8 cellular contexts compared by ENCODE assay signal in the genomic region with DNA sequence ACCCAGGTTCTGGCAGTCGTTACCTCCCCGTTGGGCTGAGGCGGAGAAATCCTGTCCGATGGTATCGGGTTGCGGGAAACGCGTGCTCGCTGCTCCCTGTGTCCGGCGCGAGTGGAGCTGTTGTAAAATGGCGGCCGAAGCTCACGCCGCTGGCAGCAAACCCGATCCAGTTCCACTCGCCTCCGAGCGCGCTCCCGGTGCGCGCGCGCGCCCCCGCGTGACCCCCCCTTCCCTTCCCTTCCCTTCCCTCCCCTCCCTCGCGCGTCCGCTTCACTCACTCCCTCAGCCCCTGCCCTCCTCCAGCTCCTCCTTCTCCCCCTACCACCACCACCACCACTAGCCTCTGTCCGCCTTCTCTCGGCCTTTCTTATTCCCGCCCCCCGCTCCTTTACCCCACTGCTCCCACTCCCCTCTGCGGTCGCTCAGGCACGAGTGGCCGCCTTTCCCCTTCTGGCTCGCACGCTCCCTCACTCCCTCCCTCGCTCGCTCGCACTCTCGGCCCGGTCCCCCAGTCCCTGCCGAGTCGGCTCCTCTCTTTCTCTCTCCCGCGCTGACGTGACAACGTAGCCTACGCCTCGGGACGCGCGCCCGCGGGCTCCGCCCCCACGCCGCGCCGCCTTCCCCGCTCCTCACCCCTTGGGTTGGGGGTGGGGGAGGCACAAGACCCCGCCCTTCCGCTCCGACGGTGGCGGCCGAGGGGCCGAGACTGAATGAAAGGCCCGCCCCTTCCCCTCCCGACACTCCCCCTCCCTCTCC. TPM values are rescaled to one million over a fixed set of nuclear protein-coding genes. Genes with fewer than 3 reads are reported as not detected.
DNase-seq lines count a peak whose midpoint lies in the region; ATAC-seq and TF ChIP-seq lines count a peak whose summit lies in the region.

A gene (minus strand): TSS at position 113 of the 756 bp plus-strand sequence. CDS start 1,447 bp downstream, outside the sequence.

- ATAC-seq in DND-41 (ENCODE audit: insufficient read depth, low read depth) (peak; percentile 78), GM21825 (IDR thresholded peaks at IDR 0.05; ENCODE audit: unreplicated experiment) (peak; percentile 72), esophagus mucosa (peak; percentile 94)

- peak within 1 kb of the TSS; percentile 78 for H3K4me2 ChIP-seq in DND-41 (ENCODE audit: insufficient read depth, low read length)

- no peaks in the 10 kb centered on the region for H3K9me3 ChIP-seq in DND-41 (ENCODE audit: insufficient read depth, low read length, severe bottlenecking)
- no peaks in the 10 kb centered on the region for H3K9me3 ChIP-seq in KOPT-K1 (ENCODE audit: insufficient read depth, low read length, poor library complexity, severe bottlenecking)
- H3K9me3 ChIP-seq in Peyer's patch: no peaks in the 10 kb centered on the region
- no peaks in the 10 kb centered on the region for H3K9me3 ChIP-seq in muscle layer of duodenum (ENCODE audit: control insufficient read depth in 1 of 2, low read length in 2 of 2)

- H3K9ac ChIP-seq in DND-41 (ENCODE audit: low read depth, low read length): peak within 1 kb of the TSS; percentile 97

- peak; percentile 92 to 97 for TF ChIP-seq POLR2A in Peyer's patch (IDR thresholded peaks at IDR 0.05)

- peak within 1 kb of the TSS; percentile 97 for H2AFZ ChIP-seq in DND-41 (ENCODE audit: low read depth, low read length)

- peaks cover 45% of the 10 kb centered on the region for H3K36me3 ChIP-seq in DND-41 (ENCODE audit: insufficient read depth, low read length)
- peaks cover 38% of the 10 kb centered on the region for H3K36me3 ChIP-seq in KOPT-K1 (ENCODE audit: insufficient read depth, low read length)
- peaks cover 0 to 18% (median 0%) of the 10 kb centered on the region in 3 donors for H3K36me3 ChIP-seq in Peyer's patch
- peaks cover 7 to 16% of the 10 kb centered on the region in 2 donors for H3K36me3 ChIP-seq in muscle layer of duodenum (ENCODE audit: control insufficient read depth in 1 of 2, insufficient read depth in 2 of 2, low read length in 2 of 2)

- H3K27me3 ChIP-seq in DND-41 (ENCODE audit: insufficient read depth, low read length, poor library complexity) (no peaks in the 10 kb centered on the region), Peyer's patch (no peaks in the 10 kb centered on the region), muscle layer of duodenum (ENCODE audit: low read depth, low read length) (no peaks in the 10 kb centered on the region)

- DNase-seq in DND-41: peak; percentile 99
- peak; percentile 98 to 99 (median 98) for DNase-seq in Peyer's patch
- peak; percentile 98 to 99 for DNase-seq in activated T-cell treated with anti-CD3 and anti-CD28 coated beads, Interleukin-2, amount 50 U/mL, for 48 hours
- peak; percentile 94 for DNase-seq in stimulated activated CD8-positive, alpha-beta memory T cell treated with anti-CD3 and anti-CD28 coated beads, Interleukin-7, amount 100 ng/mL, for 24 hours (ENCODE audit: low read depth)

- H3K4me1 ChIP-seq in DND-41 (ENCODE audit: insufficient read depth, low read length): peaks cover 42% of the 10 kb centered on the region
- peaks cover 0 to 28% (median 5%) of the 10 kb centered on the region in 4 donors for H3K4me1 ChIP-seq in Peyer's patch
- peaks cover 16 to 33% of the 10 kb centered on the region in 2 donors for H3K4me1 ChIP-seq in muscle layer of duodenum (ENCODE audit: control insufficient read depth in 1 of 2, insufficient read depth in 2 of 2, low read length in 2 of 2)

- H3K27ac ChIP-seq in DND-41 (ENCODE audit: low read length): peak within 1 kb of the TSS; percentile 99
- peak within 1 kb of the TSS; percentile 97 for H3K27ac ChIP-seq in KOPT-K1 (ENCODE audit: low read depth, low read length, poor library complexity, severe bottlenecking)
- peak within 1 kb of the TSS; percentile 95 to 100 (median 100) for H3K27ac ChIP-seq in Peyer's patch
- H3K27ac ChIP-seq in muscle layer of duodenum (ENCODE audit: low read length): peak within 1 kb of the TSS; percentile 99

- H4K20me1 ChIP-seq in DND-41 (ENCODE audit: insufficient read depth, low read length): peaks cover 40% of the 10 kb centered on the region

- peak within 1 kb of the TSS; percentile 68 to 82 for H3K4me3 ChIP-seq in DND-41 (ENCODE audit: low read depth in 1 of 2, low read length in 2 of 2)
- peak within 1 kb of the TSS; percentile 95 to 99 (median 98) for H3K4me3 ChIP-seq in Peyer's patch
- peak within 1 kb of the TSS; percentile 76 to 99 for H3K4me3 ChIP-seq in muscle layer of duodenum (ENCODE audit: low read depth in 1 of 2, low read length in 2 of 2)

- TF ChIP-seq CTCF in DND-41 (IDR thresholded peaks at IDR 0.05; ENCODE audit: borderline replicate concordance, extremely low read depth, low read length, poor library complexity, severe bottlenecking): no peak
- no peak for TF ChIP-seq CTCF in Peyer's patch (IDR thresholded peaks at IDR 0.05)

- H3K79me2 ChIP-seq in DND-41 (ENCODE audit: insufficient read depth, low read length): peaks cover 57% of the 10 kb centered on the region

RNA-seq across cellular contexts. Expression of the gene that starts here (rescaled TPM):
- total RNA-seq in Peyer's patch (10 to 100 TPM; 32.4 to 52.8 (median 37.8) TPM), esophagus mucosa (90.9 TPM)

Comparison
In these comparisons a context has a peak if more than half of its experiments do, and no peak if none do; other contexts are left out.
1. Peak in every context shown above with its lines: DNase-seq, ATAC-seq, H3K4me3 ChIP-seq and H3K27ac ChIP-seq.